10 cellular contexts compared by ENCODE assay signal in the genomic region with DNA sequence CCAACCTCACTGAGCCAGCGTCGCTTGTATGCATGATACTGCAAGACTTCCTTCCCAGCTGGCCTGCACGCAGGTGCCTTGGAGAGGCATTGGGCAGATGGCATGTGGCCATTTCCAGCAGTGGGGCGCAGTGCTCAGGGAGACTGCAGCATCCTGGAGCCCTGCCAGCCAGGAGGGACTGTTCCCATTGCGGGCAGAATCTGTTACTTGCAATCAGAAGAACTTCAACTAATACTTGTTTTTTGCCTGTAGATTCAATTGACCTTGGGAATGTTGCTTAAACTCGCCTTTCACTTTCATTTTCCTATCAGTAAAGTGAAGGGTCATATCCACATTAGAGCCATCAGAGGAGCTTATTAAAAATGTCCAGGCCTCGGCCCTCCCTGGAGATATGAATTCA. TPM values are rescaled to one million over a fixed set of nuclear protein-coding genes. Genes with fewer than 3 reads are reported as not detected.
A peak's percentile ranks its signal among the peaks of the same experiment; 100 is the strongest.
DNase-seq lines count a peak whose midpoint lies in the region; ATAC-seq and FAIRE-seq lines count a peak whose summit lies in the region.
"Had no signal": no experiment of that assay in that cellular context is flagged by ENCODE, and none has a peak within 500 bp of the region (broad histone marks: within the 10 kb centered on the region; RNA-seq: fewer than 3 reads in every experiment).

No MANE protein-coding gene starts in this region.

- H3K36me3 ChIP-seq in small intestine (ENCODE audit: control insufficient read depth in 2 of 2, insufficient read depth in 2 of 2, low read length in 2 of 2) = no peaks in the 10 kb centered on the region
- H3K36me3 ChIP-seq: SJSA1 had no signal

- H3K27me3 ChIP-seq in small intestine (ENCODE audit: control insufficient read depth in 2 of 2, insufficient read depth in 2 of 2, low read length in 2 of 2) = no peaks in the 10 kb centered on the region
- H3K27me3 ChIP-seq: SJSA1 had no signal

- peaks cover 5% of the 10 kb centered on the region in 2 donors for H3K4me1 ChIP-seq in small intestine (ENCODE audit: control insufficient read depth in 2 of 2, insufficient read depth in 1 of 2, low read depth in 1 of 2, low read length in 1 of 2)
- H3K4me1 ChIP-seq: SJSA1 had no signal

- intact Hi-C loops in left colon (cut with DNase I, micrococcal nuclease) = no loop called here

- peak; percentile 76 for ATAC-seq in left colon
- ATAC-seq in GM18873 (IDR thresholded peaks at IDR 0.05; ENCODE audit: low FRiP score, unreplicated experiment) = no peak
- ATAC-seq in GM21360 (IDR thresholded peaks at IDR 0.05; ENCODE audit: unreplicated experiment) = no peak
- ATAC-seq: naive thymus-derived CD8-positive, alpha-beta T cell had no signal

- no peak for FAIRE-seq in small intestine (lab: Jason Lieb, UNC)

- H3K9me3 ChIP-seq in small intestine (ENCODE audit: control insufficient read depth, low read depth) = no peaks in the 10 kb centered on the region
- H3K9me3 ChIP-seq: SJSA1 had no signal

- WGBS in small intestine, 3 donors = 15 to 44% (median 24%) methylated on average over 7 of the region's 7 CpGs

- DNase-seq in NCI-H1105 treated with DMSO at 0.1 percent for 48 hours (lab: John Stamatoyannopoulos, UW) (peak; percentile 47), SHP77 treated with DMSO at 0.1 percent for 48 hours (lab: John Stamatoyannopoulos, UW) (peak; percentile 69), left colon (peak; percentile 75 to 78), small intestine (peak; percentile 84), DMS153 treated with DMSO at 0.1 percent for 48 hours (lab: John Stamatoyannopoulos, UW; ENCODE audit: unreplicated experiment) (no peak)
- DNase-seq in activated naive CD4-positive, alpha-beta T cell treated with Interleukin-2 at 50 U/mL for 16 hours = no peak
- DNase-seq: naive thymus-derived CD8-positive, alpha-beta T cell had no signal

- H3K27ac ChIP-seq in small intestine (ENCODE audit: low read depth in 1 of 2, low read length in 1 of 2) = peak overlapping the region; percentile 56 to 88
- H3K27ac ChIP-seq: SJSA1 had no signal

- no peak overlapping the region for H3K4me3 ChIP-seq in small intestine (ENCODE audit: low read depth in 1 of 2, low read length in 2 of 2)
- H3K4me3 ChIP-seq: SJSA1 had no signal

RNA-seq across cellular contexts. Expression of a gene that starts 29.8 kb away (rescaled TPM):
- total RNA-seq in left colon = 100 to 1,000 TPM; 105 to 117 TPM
- polyA plus RNA-seq in small intestine = 10 to 100 TPM; 21.2 to 88.4 (median 54.6) TPM

Comparison
In these comparisons a context has a peak if more than half of its experiments do, and no peak if none do; other contexts are left out.
1. DNase-seq: peak in NCI-H1105 treated with DMSO at 0.1 percent for 48 hours (single experiment), SHP77 treated with DMSO at 0.1 percent for 48 hours (single experiment), left colon (2 of 2) and small intestine (single experiment); none in activated naive CD4-positive, alpha-beta T cell treated with Interleukin-2 at 50 U/mL for 16 hours (single experiment) and DMS153 treated with DMSO at 0.1 percent for 48 hours (single experiment).